In the genomic region with DNA sequence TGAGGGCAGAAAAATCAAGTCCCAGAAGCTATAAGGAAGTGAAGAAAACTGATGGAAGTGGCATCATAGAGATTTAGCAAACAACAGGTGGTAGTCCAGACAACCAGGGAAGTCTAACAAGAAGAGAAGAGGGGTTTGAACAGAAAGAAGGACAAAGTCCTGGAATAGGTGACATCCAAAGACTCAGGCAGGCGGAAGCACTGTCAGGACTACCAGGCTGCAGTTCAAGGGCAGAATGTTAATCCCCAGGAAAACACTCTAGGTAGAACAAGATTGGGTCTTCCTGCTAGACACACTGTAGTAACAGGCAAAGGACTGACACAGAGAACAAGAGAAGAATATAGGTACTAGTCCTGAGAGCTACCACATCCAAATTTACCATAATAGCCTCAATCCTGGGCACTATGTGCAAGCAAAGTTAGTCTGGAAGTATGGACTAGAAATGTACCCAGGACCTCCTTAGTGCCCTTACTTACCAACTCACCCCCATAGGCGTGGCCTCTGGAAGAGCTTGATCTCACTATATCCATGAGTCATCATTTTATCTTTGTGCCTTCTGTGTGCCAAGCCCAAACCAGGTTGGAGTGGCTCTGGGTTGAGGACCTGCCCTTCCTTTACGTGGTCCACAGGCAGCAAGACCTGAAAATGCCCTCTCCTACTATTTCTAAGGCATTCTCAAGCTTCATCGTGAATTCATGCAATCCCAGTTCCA, we compare ENCODE assay signal across 1 cellular context.
TF ChIP-seq lines count a peak whose summit lies in the region.

No MANE protein-coding gene starts in this region.

TF ChIP-seq in HepG2, 621 proteins besides CTCF, POLR2A, EP300 and RAD21 (continued from another document and continues in another):
- TF ChIP-seq, protein P1, sequence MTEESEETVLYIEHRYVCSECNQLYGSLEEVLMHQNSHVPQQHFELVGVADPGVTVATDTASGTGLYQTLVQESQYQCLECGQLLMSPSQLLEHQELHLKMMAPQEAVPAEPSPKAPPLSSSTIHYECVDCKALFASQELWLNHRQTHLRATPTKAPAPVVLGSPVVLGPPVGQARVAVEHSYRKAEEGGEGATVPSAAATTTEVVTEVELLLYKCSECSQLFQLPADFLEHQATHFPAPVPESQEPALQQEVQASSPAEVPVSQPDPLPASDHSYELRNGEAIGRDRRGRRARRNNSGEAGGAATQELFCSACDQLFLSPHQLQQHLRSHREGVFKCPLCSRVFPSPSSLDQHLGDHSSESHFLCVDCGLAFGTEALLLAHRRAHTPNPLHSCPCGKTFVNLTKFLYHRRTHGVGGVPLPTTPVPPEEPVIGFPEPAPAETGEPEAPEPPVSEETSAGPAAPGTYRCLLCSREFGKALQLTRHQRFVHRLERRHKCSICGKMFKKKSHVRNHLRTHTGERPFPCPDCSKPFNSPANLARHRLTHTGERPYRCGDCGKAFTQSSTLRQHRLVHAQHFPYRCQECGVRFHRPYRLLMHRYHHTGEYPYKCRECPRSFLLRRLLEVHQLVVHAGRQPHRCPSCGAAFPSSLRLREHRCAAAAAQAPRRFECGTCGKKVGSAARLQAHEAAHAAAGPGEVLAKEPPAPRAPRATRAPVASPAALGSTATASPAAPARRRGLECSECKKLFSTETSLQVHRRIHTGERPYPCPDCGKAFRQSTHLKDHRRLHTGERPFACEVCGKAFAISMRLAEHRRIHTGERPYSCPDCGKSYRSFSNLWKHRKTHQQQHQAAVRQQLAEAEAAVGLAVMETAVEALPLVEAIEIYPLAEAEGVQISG (CRISPR knock-in tag; IDR thresholded peaks at IDR 0.05): peak; percentile 52
- TF ChIP-seq, protein P2, sequence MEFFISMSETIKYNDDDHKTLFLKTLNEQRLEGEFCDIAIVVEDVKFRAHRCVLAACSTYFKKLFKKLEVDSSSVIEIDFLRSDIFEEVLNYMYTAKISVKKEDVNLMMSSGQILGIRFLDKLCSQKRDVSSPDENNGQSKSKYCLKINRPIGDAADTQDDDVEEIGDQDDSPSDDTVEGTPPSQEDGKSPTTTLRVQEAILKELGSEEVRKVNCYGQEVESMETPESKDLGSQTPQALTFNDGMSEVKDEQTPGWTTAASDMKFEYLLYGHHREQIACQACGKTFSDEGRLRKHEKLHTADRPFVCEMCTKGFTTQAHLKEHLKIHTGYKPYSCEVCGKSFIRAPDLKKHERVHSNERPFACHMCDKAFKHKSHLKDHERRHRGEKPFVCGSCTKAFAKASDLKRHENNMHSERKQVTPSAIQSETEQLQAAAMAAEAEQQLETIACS (CRISPR knock-in tag; IDR thresholded peaks at IDR 0.05): no peak
- TF ChIP-seq, protein P3, sequence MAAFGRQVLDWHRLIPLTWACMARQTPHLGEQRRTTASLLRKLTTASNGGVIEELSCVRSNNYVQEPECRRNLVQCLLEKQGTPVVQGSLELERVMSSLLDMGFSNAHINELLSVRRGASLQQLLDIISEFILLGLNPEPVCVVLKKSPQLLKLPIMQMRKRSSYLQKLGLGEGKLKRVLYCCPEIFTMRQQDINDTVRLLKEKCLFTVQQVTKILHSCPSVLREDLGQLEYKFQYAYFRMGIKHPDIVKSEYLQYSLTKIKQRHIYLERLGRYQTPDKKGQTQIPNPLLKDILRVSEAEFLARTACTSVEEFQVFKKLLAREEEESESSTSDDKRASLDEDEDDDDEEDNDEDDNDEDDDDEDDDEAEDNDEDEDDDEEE (CRISPR knock-in tag; IDR thresholded peaks at IDR 0.05): no peak
- TF ChIP-seq TMF1 (CRISPR knock-in tag; IDR thresholded peaks at IDR 0.05; ENCODE audit: low read depth) (no peak), ZNF251 (CRISPR knock-in tag; IDR thresholded peaks at IDR 0.05) (no peak; the same call in 1 of the 2 replicates), TOPORS (CRISPR knock-in tag; IDR thresholded peaks at IDR 0.05) (no peak), ZNF382 (CRISPR knock-in tag; IDR thresholded peaks at IDR 0.05; ENCODE audit: borderline replicate concordance) (no peak), AHR (CRISPR knock-in tag; IDR thresholded peaks at IDR 0.05) (no peak), ZNF746 (CRISPR knock-in tag; IDR thresholded peaks at IDR 0.05) (no peak), ZNF629 (CRISPR knock-in tag; conservative IDR thresholded peaks at IDR 0.05) (no peak), ASH2L (IDR thresholded peaks at IDR 0.05; ENCODE audit: insufficient read length, low read depth, low read length) (peak; percentile 48), ZNF121 (CRISPR knock-in tag; IDR thresholded peaks at IDR 0.05) (no peak), HES4 (CRISPR knock-in tag; IDR thresholded peaks at IDR 0.05; ENCODE audit: borderline replicate concordance) (no peak), ZNF790 (CRISPR knock-in tag; IDR thresholded peaks at IDR 0.05; ENCODE audit: borderline replicate concordance) (no peak), SKI (IDR thresholded peaks at IDR 0.05; ENCODE audit: partially characterized antibody) (no peak), REL (CRISPR knock-in tag; conservative IDR thresholded peaks at IDR 0.05) (no peak), TSC22D2 (CRISPR knock-in tag; IDR thresholded peaks at IDR 0.05; ENCODE audit: borderline replicate concordance) (no peak), AGO2 (optimal IDR thresholded peaks at IDR 0.05; ENCODE audit: low read depth, low read length) (no peak), SNAI1 (CRISPR knock-in tag; IDR thresholded peaks at IDR 0.05; ENCODE audit: borderline replicate concordance) (no peak), NR2C2 (CRISPR knock-in tag; IDR thresholded peaks at IDR 0.05; ENCODE audit: borderline replicate concordance) (peak; percentile 55; the same call in 1 of the 2 replicates), RARA (CRISPR knock-in tag; IDR thresholded peaks at IDR 0.05) (peak; percentile 92), TCF12 (IDR thresholded peaks at IDR 0.05) (no peak), TCF12 (CRISPR knock-in tag; IDR thresholded peaks at IDR 0.05) (no peak), MTA1 (CRISPR knock-in tag; IDR thresholded peaks at IDR 0.05; ENCODE audit: borderline replicate concordance) (no peak), TOE1 (CRISPR knock-in tag; IDR thresholded peaks at IDR 0.05) (no peak), CEBPG (CRISPR knock-in tag; IDR thresholded peaks at IDR 0.05) (no peak; the same call in 1 of the 2 replicates), MTA3 (CRISPR knock-in tag; IDR thresholded peaks at IDR 0.05) (no peak), PAF1 (CRISPR knock-in tag; IDR thresholded peaks at IDR 0.05) (no peak), RFXANK (CRISPR knock-in tag; IDR thresholded peaks at IDR 0.05) (no peak), SP2 (CRISPR knock-in tag; IDR thresholded peaks at IDR 0.05) (no peak), ZNF737 (CRISPR knock-in tag; IDR thresholded peaks at IDR 0.05; ENCODE audit: borderline replicate concordance) (no peak), MAZ (IDR thresholded peaks at IDR 0.05; ENCODE audit: borderline replicate concordance, low read depth, low read length) (no peak), MAZ (CRISPR knock-in tag; IDR thresholded peaks at IDR 0.05; ENCODE audit: low read depth) (no peak), FOSL2 (CRISPR knock-in tag; IDR thresholded peaks at IDR 0.05) (0 out of 2 replicates have a peak, but pooled peaks have one; percentile 13), NR3C1 (CRISPR knock-in tag; IDR thresholded peaks at IDR 0.05) (no peak), GTF2F1 (IDR thresholded peaks at IDR 0.05; ENCODE audit: low read length) (no peak), ZSCAN31 (CRISPR knock-in tag; IDR thresholded peaks at IDR 0.05; ENCODE audit: low read depth) (no peak), MXD4 (CRISPR knock-in tag; IDR thresholded peaks at IDR 0.05) (peak; percentile 7; the same call in 1 of the 2 replicates), PTBP1 (IDR thresholded peaks at IDR 0.05; ENCODE audit: low read depth, low read length, poor library complexity, severe bottlenecking) (no peak), ZNF747 (CRISPR knock-in tag; IDR thresholded peaks at IDR 0.05; ENCODE audit: borderline replicate concordance) (no peak), KLF16 (CRISPR knock-in tag; IDR thresholded peaks at IDR 0.05) (no peak), TAF15 (IDR thresholded peaks at IDR 0.05; ENCODE audit: low read depth, low read length, poor library complexity, severe bottlenecking) (no peak), ZFP36L2 (CRISPR knock-in tag; IDR thresholded peaks at IDR 0.05) (no peak), RFX5 (IDR thresholded peaks at IDR 0.05; ENCODE audit: low read depth, low read length) (no peak), TBX2 (CRISPR knock-in tag; IDR thresholded peaks at IDR 0.05; ENCODE audit: borderline replicate concordance) (peak; percentile 85)
- TF ChIP-seq, protein P4, sequence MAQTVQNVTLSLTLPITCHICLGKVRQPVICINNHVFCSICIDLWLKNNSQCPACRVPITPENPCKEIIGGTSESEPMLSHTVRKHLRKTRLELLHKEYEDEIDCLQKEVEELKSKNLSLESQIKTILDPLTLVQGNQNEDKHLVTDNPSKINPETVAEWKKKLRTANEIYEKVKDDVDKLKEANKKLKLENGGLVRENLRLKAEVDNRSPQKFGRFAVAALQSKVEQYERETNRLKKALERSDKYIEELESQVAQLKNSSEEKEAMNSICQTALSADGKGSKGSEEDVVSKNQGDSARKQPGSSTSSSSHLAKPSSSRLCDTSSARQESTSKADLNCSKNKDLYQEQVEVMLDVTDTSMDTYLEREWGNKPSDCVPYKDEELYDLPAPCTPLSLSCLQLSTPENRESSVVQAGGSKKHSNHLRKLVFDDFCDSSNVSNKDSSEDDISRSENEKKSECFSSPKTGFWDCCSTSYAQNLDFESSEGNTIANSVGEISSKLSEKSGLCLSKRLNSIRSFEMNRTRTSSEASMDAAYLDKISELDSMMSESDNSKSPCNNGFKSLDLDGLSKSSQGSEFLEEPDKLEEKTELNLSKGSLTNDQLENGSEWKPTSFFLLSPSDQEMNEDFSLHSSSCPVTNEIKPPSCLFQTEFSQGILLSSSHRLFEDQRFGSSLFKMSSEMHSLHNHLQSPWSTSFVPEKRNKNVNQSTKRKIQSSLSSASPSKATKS (CRISPR knock-in tag; IDR thresholded peaks at IDR 0.05): no peak
- TF ChIP-seq, protein P5, sequence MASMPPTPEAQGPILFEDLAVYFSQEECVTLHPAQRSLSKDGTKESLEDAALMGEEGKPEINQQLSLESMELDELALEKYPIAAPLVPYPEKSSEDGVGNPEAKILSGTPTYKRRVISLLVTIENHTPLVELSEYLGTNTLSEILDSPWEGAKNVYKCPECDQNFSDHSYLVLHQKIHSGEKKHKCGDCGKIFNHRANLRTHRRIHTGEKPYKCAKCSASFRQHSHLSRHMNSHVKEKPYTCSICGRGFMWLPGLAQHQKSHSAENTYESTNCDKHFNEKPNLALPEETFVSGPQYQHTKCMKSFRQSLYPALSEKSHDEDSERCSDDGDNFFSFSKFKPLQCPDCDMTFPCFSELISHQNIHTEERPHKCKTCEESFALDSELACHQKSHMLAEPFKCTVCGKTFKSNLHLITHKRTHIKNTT (CRISPR knock-in tag; IDR thresholded peaks at IDR 0.05): no peak
- TF ChIP-seq, protein P6, sequence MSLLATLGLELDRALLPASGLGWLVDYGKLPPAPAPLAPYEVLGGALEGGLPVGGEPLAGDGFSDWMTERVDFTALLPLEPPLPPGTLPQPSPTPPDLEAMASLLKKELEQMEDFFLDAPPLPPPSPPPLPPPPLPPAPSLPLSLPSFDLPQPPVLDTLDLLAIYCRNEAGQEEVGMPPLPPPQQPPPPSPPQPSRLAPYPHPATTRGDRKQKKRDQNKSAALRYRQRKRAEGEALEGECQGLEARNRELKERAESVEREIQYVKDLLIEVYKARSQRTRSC (CRISPR knock-in tag; IDR thresholded peaks at IDR 0.05; ENCODE audit: low read depth): no peak
- TF ChIP-seq, protein P7, sequence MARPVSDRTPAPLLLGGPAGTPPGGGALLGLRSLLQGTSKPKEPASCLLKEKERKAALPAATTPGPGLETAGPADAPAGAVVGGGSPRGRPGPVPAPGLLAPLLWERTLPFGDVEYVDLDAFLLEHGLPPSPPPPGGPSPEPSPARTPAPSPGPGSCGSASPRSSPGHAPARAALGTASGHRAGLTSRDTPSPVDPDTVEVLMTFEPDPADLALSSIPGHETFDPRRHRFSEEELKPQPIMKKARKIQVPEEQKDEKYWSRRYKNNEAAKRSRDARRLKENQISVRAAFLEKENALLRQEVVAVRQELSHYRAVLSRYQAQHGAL (CRISPR knock-in tag; IDR thresholded peaks at IDR 0.05; ENCODE audit: not compliant biosample characterization): no peak
- TF ChIP-seq, protein P8, sequence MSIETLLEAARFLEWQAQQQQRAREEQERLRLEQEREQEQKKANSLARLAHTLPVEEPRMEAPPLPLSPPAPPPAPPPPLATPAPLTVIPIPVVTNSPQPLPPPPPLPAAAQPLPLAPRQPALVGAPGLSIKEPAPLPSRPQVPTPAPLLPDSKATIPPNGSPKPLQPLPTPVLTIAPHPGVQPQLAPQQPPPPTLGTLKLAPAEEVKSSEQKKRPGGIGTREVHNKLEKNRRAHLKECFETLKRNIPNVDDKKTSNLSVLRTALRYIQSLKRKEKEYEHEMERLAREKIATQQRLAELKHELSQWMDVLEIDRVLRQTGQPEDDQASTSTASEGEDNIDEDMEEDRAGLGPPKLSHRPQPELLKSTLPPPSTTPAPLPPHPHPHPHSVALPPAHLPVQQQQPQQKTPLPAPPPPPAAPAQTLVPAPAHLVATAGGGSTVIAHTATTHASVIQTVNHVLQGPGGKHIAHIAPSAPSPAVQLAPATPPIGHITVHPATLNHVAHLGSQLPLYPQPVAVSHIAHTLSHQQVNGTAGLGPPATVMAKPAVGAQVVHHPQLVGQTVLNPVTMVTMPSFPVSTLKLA (IDR thresholded peaks at IDR 0.05): no peak
- TF ChIP-seq, protein P9, sequence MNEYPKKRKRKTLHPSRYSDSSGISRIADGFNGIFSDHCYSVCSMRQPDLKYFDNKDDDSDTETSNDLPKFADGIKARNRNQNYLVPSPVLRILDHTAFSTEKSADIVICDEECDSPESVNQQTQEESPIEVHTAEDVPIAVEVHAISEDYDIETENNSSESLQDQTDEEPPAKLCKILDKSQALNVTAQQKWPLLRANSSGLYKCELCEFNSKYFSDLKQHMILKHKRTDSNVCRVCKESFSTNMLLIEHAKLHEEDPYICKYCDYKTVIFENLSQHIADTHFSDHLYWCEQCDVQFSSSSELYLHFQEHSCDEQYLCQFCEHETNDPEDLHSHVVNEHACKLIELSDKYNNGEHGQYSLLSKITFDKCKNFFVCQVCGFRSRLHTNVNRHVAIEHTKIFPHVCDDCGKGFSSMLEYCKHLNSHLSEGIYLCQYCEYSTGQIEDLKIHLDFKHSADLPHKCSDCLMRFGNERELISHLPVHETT (CRISPR knock-in tag; conservative IDR thresholded peaks at IDR 0.05): no peak
- TF ChIP-seq, protein P10, sequence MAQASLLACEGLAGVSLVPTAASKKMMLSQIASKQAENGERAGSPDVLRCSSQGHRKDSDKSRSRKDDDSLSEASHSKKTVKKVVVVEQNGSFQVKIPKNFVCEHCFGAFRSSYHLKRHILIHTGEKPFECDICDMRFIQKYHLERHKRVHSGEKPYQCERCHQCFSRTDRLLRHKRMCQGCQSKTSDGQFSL (CRISPR knock-in tag; IDR thresholded peaks at IDR 0.05): no peak
- TF ChIP-seq, protein P11, sequence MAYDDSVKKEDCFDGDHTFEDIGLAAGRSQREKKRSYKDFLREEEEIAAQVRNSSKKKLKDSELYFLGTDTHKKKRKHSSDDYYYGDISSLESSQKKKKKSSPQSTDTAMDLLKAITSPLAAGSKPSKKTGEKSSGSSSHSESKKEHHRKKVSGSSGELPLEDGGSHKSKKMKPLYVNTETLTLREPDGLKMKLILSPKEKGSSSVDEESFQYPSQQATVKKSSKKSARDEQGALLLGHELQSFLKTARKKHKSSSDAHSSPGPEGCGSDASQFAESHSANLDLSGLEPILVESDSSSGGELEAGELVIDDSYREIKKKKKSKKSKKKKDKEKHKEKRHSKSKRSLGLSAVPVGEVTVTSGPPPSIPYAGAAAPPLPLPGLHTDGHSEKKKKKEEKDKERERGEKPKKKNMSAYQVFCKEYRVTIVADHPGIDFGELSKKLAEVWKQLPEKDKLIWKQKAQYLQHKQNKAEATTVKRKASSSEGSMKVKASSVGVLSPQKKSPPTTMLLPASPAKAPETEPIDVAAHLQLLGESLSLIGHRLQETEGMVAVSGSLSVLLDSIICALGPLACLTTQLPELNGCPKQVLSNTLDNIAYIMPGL (CRISPR knock-in tag; IDR thresholded peaks at IDR 0.05; ENCODE audit: borderline replicate concordance in 1 of 2, low read depth in 1 of 2): peak in 1 of 2 experiments; percentile 40; a peak in 1 of 4 replicates
